25 cellular contexts compared by ENCODE assay signal in genomic region chr2:223789423-223789822, GRCh38.
"Had no signal": no experiment of that assay in that cellular context is flagged by ENCODE, and none has a peak within 500 bp of the region (broad histone marks: within the 10 kb centered on the region; RNA-seq: fewer than 3 reads in every experiment).

No MANE protein-coding gene starts in this region.

- FAIRE-seq: HTR-8/SVneo, RCC 7860 had no signal

- H3K4me1 ChIP-seq: SJSA1 had no signal

- H3K27me3 ChIP-seq: MG63, SJSA1 had no signal

- DNase-seq: KBM-7, MG63, NCI-H1092, NCI-H1105 treated with DMSO at 0.1 percent for 48 hours, NCI-H1417 treated with DMSO at 0.1 percent for 48 hours, NCI-H146, NCI-H1694 treated with DMSO at 0.1 percent for 48 hours, NCI-H1930, NCI-H2081, NCI-H2107, NCI-H2171, NCI-H226, NCI-H446, NCI-H510A, NCI-H524 treated with DMSO at 0.1 percent for 48 hours, NCI-H69, NCI-H774, Right ventricle myocardium superior, RPMI8226, SIG-M5 had no signal

- H3K36me3 ChIP-seq: MG63, SJSA1 had no signal

- H3K9me3 ChIP-seq: SJSA1 had no signal

- H3K4me3 ChIP-seq: MG63, SJSA1, SK-N-MC had no signal

- H3K27ac ChIP-seq: HL-60, SJSA1, SK-N-MC had no signal
